ENCODE assay signal across 8 cellular contexts in the genomic region with DNA sequence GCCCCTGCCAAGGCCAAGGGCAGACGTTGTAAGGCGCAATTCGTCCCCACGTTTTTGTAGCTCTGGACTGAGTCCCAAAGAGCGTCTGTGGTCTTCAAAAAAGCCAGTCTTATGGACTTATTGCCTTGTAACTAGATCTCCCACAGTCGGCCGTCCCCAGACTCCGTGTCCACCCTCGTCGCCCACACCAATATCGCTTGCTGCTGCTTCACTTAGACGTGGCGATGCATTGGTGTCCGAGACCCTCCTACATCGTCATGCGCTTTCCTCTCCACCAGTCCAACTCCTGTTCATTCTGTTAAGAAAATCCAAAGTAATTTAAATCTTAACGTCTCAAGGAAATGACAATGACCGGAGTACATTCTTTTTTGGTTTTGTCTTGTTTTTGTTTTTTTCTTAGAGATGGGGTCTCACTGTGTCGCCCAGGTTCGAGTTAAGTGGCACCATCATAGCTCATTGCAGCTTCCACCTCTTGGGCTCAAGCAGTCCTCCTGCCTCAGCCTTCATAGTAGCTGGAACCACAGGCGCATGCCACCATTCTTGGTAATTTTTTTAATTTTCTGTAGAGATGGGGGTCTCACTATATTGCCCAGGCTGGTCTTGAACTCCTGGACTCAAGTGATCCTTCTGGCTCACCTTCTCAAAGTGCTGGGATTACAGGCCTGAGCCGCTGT. TPM values are rescaled to one million over a fixed set of nuclear protein-coding genes. Genes with fewer than 3 reads are reported as not detected.
DNase-seq lines count a peak whose midpoint lies in the region; ATAC-seq, FAIRE-seq and TF ChIP-seq lines count a peak whose summit lies in the region.

No MANE protein-coding gene starts in this region.

- peak overlapping the region; percentile 89 for H3K4me3 ChIP-seq in CD8-positive, alpha-beta memory T cell (ENCODE audit: low read length)
- H3K4me3 ChIP-seq in LNCaP clone FGC (ENCODE audit: low read depth, low read length) (peak overlapping the region; percentile 76), colonic mucosa (peak overlapping the region; percentile 91), mucosa of descending colon (peak overlapping the region; percentile 89)

- H3K36me3 ChIP-seq in CD8-positive, alpha-beta memory T cell (ENCODE audit: insufficient read depth, low read length), result no peaks in the 10 kb centered on the region
- H3K36me3 ChIP-seq in colonic mucosa (no peaks in the 10 kb centered on the region), mucosa of descending colon (ENCODE audit: low read depth) (no peaks in the 10 kb centered on the region)

- TF ChIP-seq CTCF in LNCaP clone FGC (IDR thresholded peaks at IDR 0.05; ENCODE audit: control insufficient read depth, extremely low read depth, insufficient read depth) (no peak), colonic mucosa (IDR thresholded peaks at IDR 0.05) (no peak), mucosa of descending colon (IDR thresholded peaks at IDR 0.05) (no peak)

- CTCF ChIA-PET in CD8-positive, alpha-beta memory T cell (lab: Charles Lee), result interaction anchor here (0.8 to 2.0 kb wide), 4 partner anchors 15 to 105 kb away, joined by 3 to 10 read pairs (median 4); a partner anchor contains a TSS

- ATAC-seq in mucosa of descending colon, result peak; percentile 1
- no peak for ATAC-seq in HG02870 (IDR thresholded peaks at IDR 0.05; ENCODE audit: unreplicated experiment)

- H3K27ac Mint-ChIP-seq in CD8-positive, alpha-beta memory T cell, result peak overlapping the region; percentile 75 to 99 (median 94)

- H3K36me3 Mint-ChIP-seq in CD8-positive, alpha-beta memory T cell, result peaks cover 0 to 20% (median 7%) of the 10 kb centered on the region in 3 donors

- peak in 1 of 5 donors; percentile 12 for DNase-seq in CD8-positive, alpha-beta memory T cell
- no peak for DNase-seq in LNCaP clone FGC (ENCODE audit: low read depth)
- DNase-seq in colonic mucosa, result no peak
- DNase-seq in mucosa of descending colon, result peak in 1 of 3 donors; percentile 12
- no peak for DNase-seq in RCC 7860 (ENCODE audit: low spot score)
- no peak for DNase-seq in DMS79 (lab: John Stamatoyannopoulos, UW)
- DNase-seq in cerebellar nuclear complex (lab: John Stamatoyannopoulos, UW), result no peak

- H3K9ac ChIP-seq in colonic mucosa (ENCODE audit: low read depth in 2 of 2, low read length in 2 of 2), result peak overlapping the region; percentile 89 to 95

- POLR2A ChIA-PET in CD8-positive, alpha-beta memory T cell (lab: Charles Lee), result interaction anchor here (0.5 to 2.1 kb wide), 3 partner anchors 33 to 489 kb away, joined by 3 to 6 read pairs (median 4); a partner anchor contains a TSS

- H3K4me3 Mint-ChIP-seq in CD8-positive, alpha-beta memory T cell, result peak overlapping the region; percentile 93 to 99 (median 98)

- peaks cover 57 to 71% (median 62%) of the 10 kb centered on the region in 3 donors for H3K4me1 Mint-ChIP-seq in CD8-positive, alpha-beta memory T cell

- no peaks in the 10 kb centered on the region for H3K27me3 Mint-ChIP-seq in CD8-positive, alpha-beta memory T cell

- H3K4me1 ChIP-seq in CD8-positive, alpha-beta memory T cell (ENCODE audit: insufficient read depth, low read length), result peaks cover 19% of the 10 kb centered on the region
- peaks cover 5% of the 10 kb centered on the region for H3K4me1 ChIP-seq in colonic mucosa
- H3K4me1 ChIP-seq in mucosa of descending colon (ENCODE audit: low read depth), result peaks cover 15% of the 10 kb centered on the region

- peak overlapping the region; percentile 82 for H3K27ac ChIP-seq in CD8-positive, alpha-beta memory T cell (ENCODE audit: low read depth, low read length)
- H3K27ac ChIP-seq in colonic mucosa, result peak overlapping the region; percentile 75

- no peaks in the 10 kb centered on the region for H3K9me3 ChIP-seq in CD8-positive, alpha-beta memory T cell (ENCODE audit: low read length)
- H3K9me3 ChIP-seq in colonic mucosa (no peaks in the 10 kb centered on the region), mucosa of descending colon (no peaks in the 10 kb centered on the region)

- no peak for FAIRE-seq in RCC 7860 (lab: Jason Lieb, UNC)

- intact Hi-C loops in colonic mucosa (cut with DNase I), result no loop called here
- intact Hi-C loops in mucosa of descending colon (cut with DNase I, micrococcal nuclease), result no loop called here

- H3K27me3 ChIP-seq in CD8-positive, alpha-beta memory T cell (ENCODE audit: insufficient read depth, low read length, poor library complexity, severe bottlenecking), result no peaks in the 10 kb centered on the region
- no peaks in the 10 kb centered on the region for H3K27me3 ChIP-seq in colonic mucosa

- no peaks in the 10 kb centered on the region for H3K9me3 Mint-ChIP-seq in CD8-positive, alpha-beta memory T cell

RNA-seq across cellular contexts. Expression of a gene that starts 0.9 kb away (rescaled TPM):
- total RNA-seq in CD8-positive, alpha-beta memory T cell, result 10 to 100 TPM; 19.3 to 21.0 TPM
- polyA plus RNA-seq in CD8-positive, alpha-beta memory T cell, result 5.2 TPM
- total RNA-seq in colonic mucosa (10 to 100 TPM; 22.1 to 28.6 TPM), mucosa of descending colon (10 to 100 TPM; 15.7 to 24.0 (median 19.5) TPM)

RNA-seq across cellular contexts. Expression of a gene that starts 33.5 kb away (rescaled TPM):
- 100 to 1,000 TPM; 275 to 286 TPM for total RNA-seq in CD8-positive, alpha-beta memory T cell
- 23.1 TPM for polyA plus RNA-seq in CD8-positive, alpha-beta memory T cell
- total RNA-seq in colonic mucosa (10 to 100 TPM; 42.8 to 47.5 TPM), mucosa of descending colon (10 to 100 TPM; 24.5 to 35.6 (median 31.8) TPM)

Comparison
In these comparisons a context has a peak if more than half of its experiments do, and no peak if none do; other contexts are left out.
1. RNA of a gene that starts 33.5 kb away (total RNA-seq): 275 to 286 TPM in CD8-positive, alpha-beta memory T cell; 42.8 to 47.5 TPM in colonic mucosa and 24.5 to 35.6 TPM in mucosa of descending colon; every median in the first group is over 4 times any median in the second.
2. Peak in every context shown above with its lines, with median percentiles within 50 percentile points of each other: H3K4me3 ChIP-seq.